ENCODE assay signal across 9 cellular contexts in genomic region chr1:182303778-182304177, GRCh38.
DNase-seq lines count a peak whose midpoint lies in the region; ATAC-seq and TF ChIP-seq lines count a peak whose summit lies in the region.
"Had no signal": no experiment of that assay in that cellular context is flagged by ENCODE, and none has a peak within 500 bp of the region (broad histone marks: within the 10 kb centered on the region; RNA-seq: fewer than 3 reads in every experiment).

No MANE protein-coding gene starts in this region.

- H3K27ac ChIP-seq in CD4-positive, alpha-beta T cell (ENCODE audit: low read depth, low read length): no peak overlapping the region

- H3K4me3 Mint-ChIP-seq in activated CD4-positive, alpha-beta T cell treated with anti-CD3 and anti-CD28 coated beads for 36 hours: no peak overlapping the region
- no peak overlapping the region for H3K4me3 Mint-ChIP-seq in CD4-positive, alpha-beta T cell

- no peaks in the 10 kb centered on the region for H3K27me3 ChIP-seq in CD4-positive, alpha-beta T cell (ENCODE audit: control insufficient read depth, insufficient read depth, low read length)

- no peak for TF ChIP-seq CTCF in CD4-positive, alpha-beta T cell (IDR thresholded peaks at IDR 0.05)

- no peaks in the 10 kb centered on the region for H3K27me3 Mint-ChIP-seq in activated CD4-positive, alpha-beta T cell treated with anti-CD3 and anti-CD28 coated beads for 36 hours
- no peaks in the 10 kb centered on the region for H3K27me3 Mint-ChIP-seq in CD4-positive, alpha-beta T cell

- CTCF ChIA-PET in activated CD4-positive, alpha-beta T cell treated with anti-CD3 and anti-CD28 coated beads for 36 hours (lab: Charles Lee): interaction anchor here (0.9 to 2.1 kb wide), 2 partner anchors 160 to 249 kb away, joined by 3 to 9 read pairs; no protein-coding TSS in a partner anchor
- CTCF ChIA-PET in CD4-positive, alpha-beta T cell (lab: Charles Lee): no interaction called here

- DNase-seq in activated CD4-positive, alpha-beta T cell treated with anti-CD3 and anti-CD28 coated beads for 36 hours: no peak
- no peak for DNase-seq in activated CD4-positive, alpha-beta T cell treated with anti-CD3 and anti-CD28 coated beads, Interleukin-2, amount 50 U/mL, for 4 hours
- peak; percentile 18 for DNase-seq in NCI-H446 treated with DMSO at 0.1 percent for 48 hours (lab: John Stamatoyannopoulos, UW)
- DNase-seq in central memory CD4-positive, alpha-beta T cell: no peak
- no peak for DNase-seq in CD4-positive, alpha-beta T cell
- DNase-seq: NCI-H1417 treated with DMSO at 0.1 percent for 48 hours had no signal

- intact Hi-C loops in activated CD4-positive, alpha-beta T cell treated with anti-CD3 and anti-CD28 coated beads for 36 hours (cut with DNase I, micrococcal nuclease): loop anchor here in 1 of 2 experiments (5.0 kb wide), 1 partner anchor 89 kb away; the partner anchor contains the start of gene GLUL
- intact Hi-C loops in CD4-positive, alpha-beta T cell (cut with DNase I, micrococcal nuclease): no loop called here

- ATAC-seq in activated CD4-positive, alpha-beta T cell treated with anti-CD3 and anti-CD28 coated beads for 36 hours: no peak
- ATAC-seq in HG02798 (IDR thresholded peaks at IDR 0.05; ENCODE audit: poor library complexity, unreplicated experiment) (peak; percentile 79), GM21360 (IDR thresholded peaks at IDR 0.05; ENCODE audit: unreplicated experiment) (no peak), HG02884 (IDR thresholded peaks at IDR 0.05; ENCODE audit: unreplicated experiment) (no peak)
- ATAC-seq in CD4-positive, alpha-beta T cell (ENCODE audit: poor library complexity): no peak

- no peaks in the 10 kb centered on the region for H3K9me3 Mint-ChIP-seq in activated CD4-positive, alpha-beta T cell treated with anti-CD3 and anti-CD28 coated beads for 36 hours (ENCODE audit: low read depth)
- H3K9me3 Mint-ChIP-seq in CD4-positive, alpha-beta T cell: no peaks in the 10 kb centered on the region

- no peaks in the 10 kb centered on the region for H3K36me3 Mint-ChIP-seq in activated CD4-positive, alpha-beta T cell treated with anti-CD3 and anti-CD28 coated beads for 36 hours (ENCODE audit: low read depth)
- H3K36me3 Mint-ChIP-seq in CD4-positive, alpha-beta T cell (ENCODE audit: low read depth): no peaks in the 10 kb centered on the region

- no peaks in the 10 kb centered on the region for H3K9me3 ChIP-seq in CD4-positive, alpha-beta T cell (ENCODE audit: control insufficient read depth, low read length)

- peak overlapping the region; percentile 29 for H3K27ac Mint-ChIP-seq in activated CD4-positive, alpha-beta T cell treated with anti-CD3 and anti-CD28 coated beads for 36 hours
- H3K27ac Mint-ChIP-seq in CD4-positive, alpha-beta T cell: no peak overlapping the region

- POLR2A ChIA-PET in activated CD4-positive, alpha-beta T cell treated with anti-CD3 and anti-CD28 coated beads for 36 hours (lab: Charles Lee): no interaction called here
- POLR2A ChIA-PET in CD4-positive, alpha-beta T cell (lab: Charles Lee): no interaction called here

- H3K4me1 Mint-ChIP-seq in activated CD4-positive, alpha-beta T cell treated with anti-CD3 and anti-CD28 coated beads for 36 hours: peaks cover 30% of the 10 kb centered on the region
- peaks cover 12% of the 10 kb centered on the region for H3K4me1 Mint-ChIP-seq in CD4-positive, alpha-beta T cell (ENCODE audit: low read depth)
